ENCODE assay signal across 16 cellular contexts in genomic region chr9:129587487-129588262, GRCh38. TPM values are rescaled to one million over a fixed set of nuclear protein-coding genes. Genes with fewer than 3 reads are reported as not detected.
DNase-seq lines count a peak whose midpoint lies in the region; ATAC-seq and TF ChIP-seq lines count a peak whose summit lies in the region.
"Had no signal": no experiment of that assay in that cellular context is flagged by ENCODE, and none has a peak within 500 bp of the region (broad histone marks: within the 10 kb centered on the region; RNA-seq: fewer than 3 reads in every experiment).

No MANE protein-coding gene starts in this region.

- no peak for DNase-seq in activated CD4-positive, alpha-beta T cell treated with anti-CD3 and anti-CD28 coated beads, Interleukin-2, amount 10 ng/mL, durations not matched to agents 24 days and 14 days
- DNase-seq in activated CD4-positive, alpha-beta T cell treated with anti-CD3 and anti-CD28 coated beads for 4 hours = no peak
- no peak for DNase-seq in activated B cell treated with CpG ODN at 0.5 μM for 24 hours
- DNase-seq in left kidney (ENCODE audit: low read depth, low spot score) = peak; percentile 96
- DNase-seq in AG08396 (ENCODE audit: low spot score) = no peak
- no peak for DNase-seq in NCI-H345 (lab: John Stamatoyannopoulos, UW)
- DNase-seq: activated CD4-positive, CD25-positive, alpha-beta regulatory T cell; head of caudate nucleus; NCI-H1092; NCI-H226 had no signal

- H3K4me1 ChIP-seq in skeletal muscle tissue (ENCODE audit: control insufficient read depth in 3 of 3, insufficient read depth in 3 of 3, low read length in 3 of 3) = peaks cover 10 to 22% (median 12%) of the 10 kb centered on the region in 3 donors

- no peak for ATAC-seq in activated B cell treated with CpG ODN at 0.5 μM for 24 hours (ENCODE audit: low read depth)
- no peak for ATAC-seq in GM21515 (IDR thresholded peaks at IDR 0.05; ENCODE audit: unreplicated experiment)

- POLR2A ChIA-PET in activated B cell treated with CpG ODN at 0.5 μM for 24 hours (lab: Charles Lee) = interaction anchor here (0.6 kb wide), 1 partner anchor 404 kb away, joined by 3 read pairs; no protein-coding TSS in a partner anchor

- no peak overlapping the region for H3K4me3 Mint-ChIP-seq in activated CD4-positive, alpha-beta T cell treated with anti-CD3 and anti-CD28 coated beads, Interleukin-2, amount 10 ng/mL, durations not matched to agents 24 days and 14 days
- H3K4me3 Mint-ChIP-seq in activated B cell treated with CpG ODN at 0.5 μM for 24 hours = no peak overlapping the region
- H3K4me3 Mint-ChIP-seq: IgD-negative memory B cell had no signal

- H3K36me3 ChIP-seq in skeletal muscle tissue (ENCODE audit: control insufficient read depth in 3 of 3, insufficient read depth in 3 of 3, low read length in 3 of 3) = no peaks in the 10 kb centered on the region

- H3K27ac Mint-ChIP-seq in activated CD4-positive, alpha-beta T cell treated with anti-CD3 and anti-CD28 coated beads, Interleukin-2, amount 10 ng/mL, durations not matched to agents 24 days and 14 days = peak overlapping the region; percentile 54
- H3K27ac Mint-ChIP-seq in activated B cell treated with CpG ODN at 0.5 μM for 24 hours = peak overlapping the region; percentile 5
- H3K27ac Mint-ChIP-seq: IgD-negative memory B cell had no signal

- H3K27me3 ChIP-seq in skeletal muscle tissue (ENCODE audit: control insufficient read depth in 3 of 3, insufficient read depth in 3 of 3, low read length in 3 of 3) = no peaks in the 10 kb centered on the region

- peaks cover 48% of the 10 kb centered on the region for H3K4me1 Mint-ChIP-seq in activated CD4-positive, alpha-beta T cell treated with anti-CD3 and anti-CD28 coated beads, Interleukin-2, amount 10 ng/mL, durations not matched to agents 24 days and 14 days
- peaks cover 7% of the 10 kb centered on the region for H3K4me1 Mint-ChIP-seq in activated B cell treated with CpG ODN at 0.5 μM for 24 hours

- H3K27me3 Mint-ChIP-seq in activated CD4-positive, alpha-beta T cell treated with anti-CD3 and anti-CD28 coated beads, Interleukin-2, amount 10 ng/mL, durations not matched to agents 24 days and 14 days = peaks cover 5% of the 10 kb centered on the region
- peaks cover 20% of the 10 kb centered on the region for H3K27me3 Mint-ChIP-seq in activated B cell treated with CpG ODN at 0.5 μM for 24 hours

- peaks cover 6% of the 10 kb centered on the region for H3K36me3 Mint-ChIP-seq in activated CD4-positive, alpha-beta T cell treated with anti-CD3 and anti-CD28 coated beads, Interleukin-2, amount 10 ng/mL, durations not matched to agents 24 days and 14 days (ENCODE audit: low read depth)
- H3K36me3 Mint-ChIP-seq in activated B cell treated with CpG ODN at 0.5 μM for 24 hours (ENCODE audit: low read depth) = no peaks in the 10 kb centered on the region
- H3K36me3 Mint-ChIP-seq: IgD-negative memory B cell had no signal

- no peaks in the 10 kb centered on the region for H3K9me3 Mint-ChIP-seq in activated CD4-positive, alpha-beta T cell treated with anti-CD3 and anti-CD28 coated beads, Interleukin-2, amount 10 ng/mL, durations not matched to agents 24 days and 14 days
- no peaks in the 10 kb centered on the region for H3K9me3 Mint-ChIP-seq in activated B cell treated with CpG ODN at 0.5 μM for 24 hours

- CTCF ChIA-PET in activated B cell treated with CpG ODN at 0.5 μM for 24 hours (lab: Charles Lee) = interaction anchor here (1.4 kb wide), 1 partner anchor 445 kb away, joined by 4 read pairs; no protein-coding TSS in a partner anchor

- peak overlapping the region; percentile 69 for H3K27ac ChIP-seq in skeletal muscle tissue (ENCODE audit: low read depth, low read length)
- H3K27ac ChIP-seq: PC-9 had no signal

- H3K9ac ChIP-seq in skeletal muscle tissue (ENCODE audit: low read depth in 1 of 3, low read length in 3 of 3) = no peak overlapping the region

- no peaks in the 10 kb centered on the region for H3K9me3 ChIP-seq in skeletal muscle tissue (ENCODE audit: control insufficient read depth in 3 of 3, low read length in 3 of 3)

- TF ChIP-seq CTCF in activated B cell treated with CpG ODN at 0.5 μM for 24 hours (IDR thresholded peaks at IDR 0.05) = no peak

- intact Hi-C loops in activated CD4-positive, alpha-beta T cell treated with anti-CD3 and anti-CD28 coated beads, Interleukin-2, amount 10 ng/mL, durations not matched to agents 24 days and 14 days (cut with micrococcal nuclease) = no loop called here
- intact Hi-C loops in activated B cell treated with CpG ODN at 0.5 μM for 24 hours (cut with micrococcal nuclease) = no loop called here

- peak overlapping the region in 1 of 3 donors; percentile 29 for H3K4me3 ChIP-seq in skeletal muscle tissue (ENCODE audit: low read length in 3 of 3)
- H3K4me3 ChIP-seq: PC-9 had no signal

RNA-seq across cellular contexts. Expression of gene C9orf50, which starts 33.2 kb away (rescaled TPM):
- total RNA-seq in activated CD4-positive, alpha-beta T cell treated with anti-CD3 and anti-CD28 coated beads, Interleukin-2, amount 10 ng/mL, durations not matched to agents 24 days and 14 days = not detected in 2 replicates
- not detected in 2 replicates for total RNA-seq in activated B cell treated with CpG ODN at 0.5 μM for 24 hours
- total RNA-seq in skeletal muscle tissue = not detected
- total RNA-seq: endothelial cell of umbilical vein, PC-9, pulmonary artery endothelial cell had no signal

RNA-seq across cellular contexts. Expression of gene NTMT1, which starts 38.3 kb away (rescaled TPM):
- 72.0 and 72.4 TPM in 2 replicates for total RNA-seq in activated CD4-positive, alpha-beta T cell treated with anti-CD3 and anti-CD28 coated beads, Interleukin-2, amount 10 ng/mL, durations not matched to agents 24 days and 14 days
- total RNA-seq in activated B cell treated with CpG ODN at 0.5 μM for 24 hours (33.1 and 40.1 TPM in 2 replicates), skeletal muscle tissue (18.8 TPM)

RNA-seq across cellular contexts. Expression of gene ASB6, which starts 54.3 kb away (rescaled TPM):
- total RNA-seq in activated CD4-positive, alpha-beta T cell treated with anti-CD3 and anti-CD28 coated beads, Interleukin-2, amount 10 ng/mL, durations not matched to agents 24 days and 14 days = 21.9 and 22.7 TPM in 2 replicates
- total RNA-seq in activated B cell treated with CpG ODN at 0.5 μM for 24 hours (18.9 and 20.1 TPM in 2 replicates), skeletal muscle tissue (4.2 TPM)
